1 cellular context compared by ENCODE assay signal in the genomic region with DNA sequence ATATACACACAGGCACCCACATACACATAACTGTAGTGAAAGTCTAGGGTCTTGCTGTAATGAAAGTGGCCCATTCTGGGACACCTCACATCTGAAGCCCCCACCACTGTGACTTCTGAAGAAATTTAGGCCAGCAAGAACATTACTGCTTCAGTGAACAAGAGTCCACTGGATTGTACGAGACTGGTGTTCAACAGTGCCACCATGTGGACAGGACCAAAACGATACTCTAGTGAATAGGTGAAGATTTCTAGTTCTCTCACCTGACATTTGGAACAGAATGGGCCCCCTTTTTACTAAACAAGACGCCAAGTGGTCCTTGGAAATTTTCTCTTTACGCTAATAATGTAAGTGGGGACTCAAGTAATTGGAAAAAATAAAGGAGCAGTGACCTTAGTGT.
TF ChIP-seq lines count a peak whose summit lies in the region.

No MANE protein-coding gene starts in this region.

TF ChIP-seq in GM12878, 131 proteins besides CTCF, POLR2A, EP300 and RAD21 (continued from another document):
- TF ChIP-seq, protein P1, sequence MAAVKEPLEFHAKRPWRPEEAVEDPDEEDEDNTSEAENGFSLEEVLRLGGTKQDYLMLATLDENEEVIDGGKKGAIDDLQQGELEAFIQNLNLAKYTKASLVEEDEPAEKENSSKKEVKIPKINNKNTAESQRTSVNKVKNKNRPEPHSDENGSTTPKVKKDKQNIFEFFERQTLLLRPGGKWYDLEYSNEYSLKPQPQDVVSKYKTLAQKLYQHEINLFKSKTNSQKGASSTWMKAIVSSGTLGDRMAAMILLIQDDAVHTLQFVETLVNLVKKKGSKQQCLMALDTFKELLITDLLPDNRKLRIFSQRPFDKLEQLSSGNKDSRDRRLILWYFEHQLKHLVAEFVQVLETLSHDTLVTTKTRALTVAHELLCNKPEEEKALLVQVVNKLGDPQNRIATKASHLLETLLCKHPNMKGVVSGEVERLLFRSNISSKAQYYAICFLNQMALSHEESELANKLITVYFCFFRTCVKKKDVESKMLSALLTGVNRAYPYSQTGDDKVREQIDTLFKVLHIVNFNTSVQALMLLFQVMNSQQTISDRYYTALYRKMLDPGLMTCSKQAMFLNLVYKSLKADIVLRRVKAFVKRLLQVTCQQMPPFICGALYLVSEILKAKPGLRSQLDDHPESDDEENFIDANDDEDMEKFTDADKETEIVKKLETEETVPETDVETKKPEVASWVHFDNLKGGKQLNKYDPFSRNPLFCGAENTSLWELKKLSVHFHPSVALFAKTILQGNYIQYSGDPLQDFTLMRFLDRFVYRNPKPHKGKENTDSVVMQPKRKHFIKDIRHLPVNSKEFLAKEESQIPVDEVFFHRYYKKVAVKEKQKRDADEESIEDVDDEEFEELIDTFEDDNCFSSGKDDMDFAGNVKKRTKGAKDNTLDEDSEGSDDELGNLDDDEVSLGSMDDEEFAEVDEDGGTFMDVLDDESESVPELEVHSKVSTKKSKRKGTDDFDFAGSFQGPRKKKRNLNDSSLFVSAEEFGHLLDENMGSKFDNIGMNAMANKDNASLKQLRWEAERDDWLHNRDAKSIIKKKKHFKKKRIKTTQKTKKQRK (IDR thresholded peaks at IDR 0.05; ENCODE audit: low read depth, low read length), result no peak
- TF ChIP-seq SRF (IDR thresholded peaks at IDR 0.05; ENCODE audit: low read depth in 2 of 2, low read length in 2 of 2) (no peak), FOXM1 (IDR thresholded peaks at IDR 0.05; ENCODE audit: low read depth, low read length) (no peak)
